In the genomic region with DNA sequence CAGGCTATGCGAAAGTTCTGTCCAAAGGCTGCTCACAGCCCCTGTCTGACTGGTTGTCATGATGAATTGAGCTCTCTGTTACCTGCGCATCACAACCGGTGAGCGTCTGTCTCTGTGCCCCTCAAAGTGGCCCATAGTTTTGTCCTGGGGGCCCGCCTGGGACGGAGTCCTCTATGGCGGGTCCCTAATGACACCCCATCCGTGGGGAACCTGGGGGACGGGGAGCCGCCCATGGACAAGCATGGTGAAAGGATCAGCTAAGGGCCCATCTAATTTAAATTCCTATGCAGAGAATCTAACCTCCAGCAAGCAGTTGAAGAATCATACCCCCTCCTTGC, we compare ENCODE assay signal across 8 cellular contexts. TPM values are rescaled to one million over a fixed set of nuclear protein-coding genes. Genes with fewer than 3 reads are reported as not detected.
DNase-seq lines count a peak whose midpoint lies in the region; ATAC-seq and TF ChIP-seq lines count a peak whose summit lies in the region.

No MANE protein-coding gene starts in this region.

- H3K9me3 ChIP-seq in sigmoid colon: no peaks in the 10 kb centered on the region

- no peaks in the 10 kb centered on the region for H3K27me3 ChIP-seq in sigmoid colon

- peaks cover 0 to 44% (median 27%) of the 10 kb centered on the region in 4 donors for H3K4me1 ChIP-seq in sigmoid colon

- peak; percentile 2 for ATAC-seq in GM21576 (IDR thresholded peaks at IDR 0.05; ENCODE audit: unreplicated experiment)

- H3K27ac ChIP-seq in C4-2B: peak overlapping the region; percentile 79
- peak overlapping the region; percentile 97 for H3K27ac ChIP-seq in RWPE1
- H3K27ac ChIP-seq in sigmoid colon: peak overlapping the region; percentile 80 to 88 (median 84)

- no peak for TF ChIP-seq POLR2A in sigmoid colon (IDR thresholded peaks at IDR 0.05)

- POLR2A ChIA-PET in RWPE1 (lab: Yijun Ruan, JAX; ENCODE audit: low non-redundant PET): interaction anchor here (0.5 to 1.2 kb wide), 5 partner anchors 10 to 255 kb away, joined by 3 to 4 read pairs (median 4); no protein-coding TSS in a partner anchor

- CTCF ChIA-PET in RWPE1 (lab: Yijun Ruan, JAX): interaction anchor here (0.6 kb wide), 1 partner anchor 383 kb away, joined by 4 read pairs; no protein-coding TSS in a partner anchor

- WGBS in sigmoid colon, 2 donors: 7 to 18% methylated on average over 10 of the region's 10 CpGs

- H3K4me3 ChIP-seq in fibroblast of pulmonary artery (replicated peaks; ENCODE audit: low read depth, low read length): peak overlapping the region; percentile 97
- H3K4me3 ChIP-seq in sigmoid colon: peak overlapping the region; percentile 56 to 83 (median 64)

- intact Hi-C loops in sigmoid colon (cut with DNase I): loop anchor here (10.0 kb wide), 1 partner anchor 750 kb away; the partner anchor contains the start of genes POLR1A and PTCD3

- peaks cover 8 to 53% (median 19%) of the 10 kb centered on the region in 4 donors for H3K36me3 ChIP-seq in sigmoid colon

- TF ChIP-seq CTCF in C4-2B (conservative IDR thresholded peaks at IDR 0.05) (no peak), RWPE1 (conservative IDR thresholded peaks at IDR 0.05; ENCODE audit: low read depth) (no peak), fibroblast of pulmonary artery (IDR thresholded peaks at IDR 0.05; ENCODE audit: low read length, missing control alignments) (no peak), sigmoid colon (IDR thresholded peaks at IDR 0.05) (no peak)

- TF ChIP-seq EP300 in sigmoid colon (IDR thresholded peaks at IDR 0.05): no peak

- DNase-seq in RWPE1 (ENCODE audit: low spot score) (peak; percentile 27), fibroblast of pulmonary artery (ENCODE audit: low read depth) (no peak), sigmoid colon (no peak), NCI-H128 (lab: John Stamatoyannopoulos, UW; ENCODE audit: unreplicated experiment) (no peak), DMS53 (lab: John Stamatoyannopoulos, UW) (no peak), Kasumi-1 (lab: John Stamatoyannopoulos, UW) (no peak)

RNA-seq across cellular contexts. Expression of gene ELMOD3, which starts 0.5 kb away (rescaled TPM):
- 10 to 100 TPM; 16.7 to 26.3 (median 22.9) TPM for total RNA-seq in sigmoid colon
- polyA plus RNA-seq in sigmoid colon: 10 to 100 TPM; 11.6 to 22.7 (median 12.0) TPM

RNA-seq across cellular contexts. Expression of gene RETSAT, which starts 0.7 kb away (rescaled TPM):
- 10 to 100 TPM; 26.5 to 54.6 (median 42.1) TPM for total RNA-seq in sigmoid colon
- polyA plus RNA-seq in sigmoid colon: 100 to 1,000 TPM in 1 of 3 donors, 10 to 100 TPM in 2; 33.6 to 112 (median 36.5) TPM

RNA-seq across cellular contexts. Expression of gene TGOLN2, which starts 27.3 kb away (rescaled TPM):
- 10 to 100 TPM; 78.9 to 95.0 (median 80.8) TPM for total RNA-seq in sigmoid colon
- 10 to 100 TPM; 12.6 to 85.8 (median 20.8) TPM for polyA plus RNA-seq in sigmoid colon

RNA-seq across cellular contexts. Expression of gene CAPG, which starts 55.1 kb away (rescaled TPM):
- total RNA-seq in sigmoid colon: 10 to 100 TPM; 20.9 to 33.0 (median 30.1) TPM
- polyA plus RNA-seq in sigmoid colon: 100 to 1,000 TPM; 112 to 230 (median 150) TPM
